In the genomic region with DNA sequence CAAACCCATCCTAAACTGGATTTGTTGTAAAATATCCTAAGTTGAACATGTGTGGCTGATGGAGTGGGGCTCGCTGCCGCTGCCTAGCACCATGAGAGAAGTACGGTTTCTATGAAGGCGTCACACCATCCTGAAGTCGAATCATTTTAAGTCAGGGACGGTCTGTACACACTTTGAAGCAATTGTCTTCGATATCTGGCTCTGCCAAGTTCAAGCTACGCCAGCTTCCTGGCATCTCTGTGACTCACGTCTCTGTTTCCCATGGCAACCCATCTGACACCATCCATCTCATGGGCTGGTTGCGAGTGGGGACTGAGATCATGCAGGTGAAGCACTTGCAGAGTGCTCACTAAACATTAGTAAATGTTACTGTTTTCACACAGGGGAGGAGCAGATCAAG, we compare ENCODE assay signal across 14 cellular contexts.
A peak's percentile ranks its signal among the peaks of the same experiment; 100 is the strongest.
DNase-seq lines count a peak whose midpoint lies in the region; ATAC-seq and TF ChIP-seq lines count a peak whose summit lies in the region.
"Had no signal": no experiment of that assay in that cellular context is flagged by ENCODE, and none has a peak within 500 bp of the region (broad histone marks: within the 10 kb centered on the region; RNA-seq: fewer than 3 reads in every experiment).

No MANE protein-coding gene starts in this region.

- H3K27me3 ChIP-seq in ascending aorta (no peaks in the 10 kb centered on the region), esophagus muscularis mucosa (no peaks in the 10 kb centered on the region)
- H3K27me3 ChIP-seq: MG63, suprapubic skin had no signal

- H3K36me3 ChIP-seq in ascending aorta (no peaks in the 10 kb centered on the region), esophagus muscularis mucosa (no peaks in the 10 kb centered on the region)
- H3K36me3 ChIP-seq: MG63, suprapubic skin had no signal

- intact Hi-C loops in ascending aorta (cut with DNase I): no loop called here
- intact Hi-C loops in esophagus muscularis mucosa (cut with DNase I): no loop called here

- H3K9me3 Mint-ChIP-seq in osteocyte (ENCODE audit: unreplicated experiment): no peaks in the 10 kb centered on the region
- no peaks in the 10 kb centered on the region for H3K9me3 Mint-ChIP-seq in stimulated activated naive B cell treated with anti-CD40 and anti-IgM and Interleukin-4, amounts not matched to agents 10 μg/mL and 1 μg/mL and 100 μg/mL, for 72 hours
- H3K9me3 Mint-ChIP-seq: CD8-positive, alpha-beta T cell had no signal

- H3K36me3 Mint-ChIP-seq in osteocyte (ENCODE audit: unreplicated experiment): no peaks in the 10 kb centered on the region
- H3K36me3 Mint-ChIP-seq in stimulated activated naive B cell treated with anti-CD40 and anti-IgM and Interleukin-4, amounts not matched to agents 10 μg/mL and 1 μg/mL and 100 μg/mL, for 72 hours: no peaks in the 10 kb centered on the region
- H3K36me3 Mint-ChIP-seq: CD8-positive, alpha-beta T cell; naive B cell had no signal

- TF ChIP-seq POLR2A in esophagus muscularis mucosa (IDR thresholded peaks at IDR 0.05; ENCODE audit: low read depth): no peak

- H3K27ac ChIP-seq in caudate nucleus (ENCODE audit: low read depth, low read length) (no peak overlapping the region), ascending aorta (no peak overlapping the region), esophagus muscularis mucosa (replicated peaks in 1 of 4) (no peak overlapping the region)
- H3K27ac ChIP-seq: suprapubic skin had no signal

- DNase-seq in H4 (ENCODE audit: low spot score) (peak; percentile 39), NCI-H446 (lab: John Stamatoyannopoulos, UW) (peak; percentile 63 to 74), caudate nucleus (lab: John Stamatoyannopoulos, UW) (peak in 48 of 61 donors; percentile 1 to 92 (median 42)), osteocyte (ENCODE audit: extremely low spot score, unreplicated experiment) (peak; percentile 62), ascending aorta (ENCODE audit: low spot score in 2 of 2) (no peak), esophagus muscularis mucosa (ENCODE audit: extremely low spot score) (no peak)
- no peak for DNase-seq in stimulated activated naive B cell treated with anti-CD40 and anti-IgM and Interleukin-4, amounts not matched to agents 10 μg/mL and 1 μg/mL and 100 μg/mL, for 72 hours
- DNase-seq: activated CD8-positive, alpha-beta memory T cell treated with anti-CD3 and anti-CD28 coated beads, Interleukin-2, amount 50 U/mL, for 48 hours; CD8-positive, alpha-beta T cell; GOT3; left colon; MG63; naive B cell had no signal

- no peaks in the 10 kb centered on the region for H3K9me3 ChIP-seq in ascending aorta
- H3K9me3 ChIP-seq in esophagus muscularis mucosa: no peaks in the 10 kb centered on the region
- H3K9me3 ChIP-seq: MG63, suprapubic skin had no signal

- H3K27ac Mint-ChIP-seq in osteocyte (ENCODE audit: unreplicated experiment): no peak overlapping the region
- H3K27ac Mint-ChIP-seq in stimulated activated naive B cell treated with anti-CD40 and anti-IgM and Interleukin-4, amounts not matched to agents 10 μg/mL and 1 μg/mL and 100 μg/mL, for 72 hours: no peak overlapping the region
- H3K27ac Mint-ChIP-seq: CD8-positive, alpha-beta T cell; naive B cell had no signal

- H3K4me1 ChIP-seq in ascending aorta: peaks cover 0 to 6% of the 10 kb centered on the region in 2 donors
- H3K4me1 ChIP-seq in esophagus muscularis mucosa: no peaks in the 10 kb centered on the region

- H3K4me3 ChIP-seq in ascending aorta (no peak overlapping the region), esophagus muscularis mucosa (no peak overlapping the region)
- H3K4me3 ChIP-seq: MG63, suprapubic skin had no signal

- TF ChIP-seq CTCF in osteocyte (IDR thresholded peaks at IDR 0.05) (no peak), ascending aorta (IDR thresholded peaks at IDR 0.05) (no peak), esophagus muscularis mucosa (IDR thresholded peaks at IDR 0.05) (no peak)

- H3K4me3 Mint-ChIP-seq in osteocyte (ENCODE audit: unreplicated experiment): no peak overlapping the region
- H3K4me3 Mint-ChIP-seq in stimulated activated naive B cell treated with anti-CD40 and anti-IgM and Interleukin-4, amounts not matched to agents 10 μg/mL and 1 μg/mL and 100 μg/mL, for 72 hours: no peak overlapping the region
- H3K4me3 Mint-ChIP-seq: CD8-positive, alpha-beta T cell; naive B cell had no signal

- no peaks in the 10 kb centered on the region for H3K27me3 Mint-ChIP-seq in osteocyte (ENCODE audit: unreplicated experiment)
- H3K27me3 Mint-ChIP-seq in stimulated activated naive B cell treated with anti-CD40 and anti-IgM and Interleukin-4, amounts not matched to agents 10 μg/mL and 1 μg/mL and 100 μg/mL, for 72 hours: peaks cover 14 to 30% of the 10 kb centered on the region in 2 donors

- TF ChIP-seq EP300 in esophagus muscularis mucosa (IDR thresholded peaks at IDR 0.05): no peak

- H3K4me1 Mint-ChIP-seq in osteocyte (ENCODE audit: unreplicated experiment): peaks cover 19% of the 10 kb centered on the region
- H3K4me1 Mint-ChIP-seq in stimulated activated naive B cell treated with anti-CD40 and anti-IgM and Interleukin-4, amounts not matched to agents 10 μg/mL and 1 μg/mL and 100 μg/mL, for 72 hours: no peaks in the 10 kb centered on the region
- H3K4me1 Mint-ChIP-seq: naive B cell had no signal

- WGBS in esophagus muscularis mucosa: 80% methylated on average over 10 of the region's 10 CpGs

- no peak for ATAC-seq in stimulated activated naive B cell treated with anti-CD40 and anti-IgM and Interleukin-4, amounts not matched to agents 10 μg/mL and 1 μg/mL and 100 μg/mL, for 72 hours (replicated peaks)
- ATAC-seq: CD8-positive, alpha-beta T cell; left colon had no signal

Comparison
In these comparisons a context has a peak if more than half of its experiments do, and no peak if none do; other contexts are left out.
1. DNase-seq: peak in H4 (single experiment), NCI-H446 (2 of 2), caudate nucleus (48 of 61) and osteocyte (single experiment); none in ascending aorta (0 of 2), stimulated activated naive B cell treated with anti-CD40 and anti-IgM and Interleukin-4, amounts not matched to agents 10 μg/mL and 1 μg/mL and 100 μg/mL, for 72 hours (single experiment) and esophagus muscularis mucosa (single experiment).